In genomic region chr15:77035584-77035983, GRCh38 we compare ENCODE assay signal across 1 cellular context.
TF ChIP-seq lines count a peak whose summit lies in the region.

No MANE protein-coding gene starts in this region.

TF ChIP-seq in SK-N-SH, 30 proteins besides CTCF, POLR2A, EP300 and RAD21 (continued from another document):
- TF ChIP-seq CHD2 (IDR thresholded peaks at IDR 0.05; ENCODE audit: low read length, partially characterized antibody) (no peak), ZBTB33 (IDR thresholded peaks at IDR 0.05; ENCODE audit: borderline replicate concordance, low read depth) (no peak), TEAD4 (IDR thresholded peaks at IDR 0.05; ENCODE audit: borderline replicate concordance, insufficient read depth) (no peak)
